ENCODE assay signal across 22 cellular contexts in genomic region chr15:87263296-87263695, GRCh38.
A peak's percentile ranks its signal among the peaks of the same experiment; 100 is the strongest.
DNase-seq lines count a peak whose midpoint lies in the region; ATAC-seq, FAIRE-seq and TF ChIP-seq lines count a peak whose summit lies in the region.
"Had no signal": no experiment of that assay in that cellular context is flagged by ENCODE, and none has a peak within 500 bp of the region (broad histone marks: within the 10 kb centered on the region; RNA-seq: fewer than 3 reads in every experiment).

No MANE protein-coding gene starts in this region.

- H3K23ac ChIP-seq in H9 (ENCODE audit: insufficient read length, low read depth, low read length), result no peak overlapping the region

- no peak overlapping the region for H3K56ac ChIP-seq in H9 (ENCODE audit: insufficient read length, low read depth, low read length)

- H2BK20ac ChIP-seq in H9 (ENCODE audit: low read depth, low read length, poor library complexity, severe bottlenecking), result no peak overlapping the region

- no peak overlapping the region for H3K9ac ChIP-seq in H9 (ENCODE audit: extremely low read depth, insufficient read length, low read length)
- no peak overlapping the region for H3K9ac ChIP-seq in endodermal cell (ENCODE audit: extremely low read depth, low read length, poor library complexity, severe bottlenecking)
- H3K9ac ChIP-seq: BLaER1, GM23248 had no signal

- no peak overlapping the region for H4K91ac ChIP-seq in H9 (ENCODE audit: insufficient read length, low read depth, low read length)

- H3K18ac ChIP-seq in H9 (ENCODE audit: insufficient read length, low read depth, low read length), result no peak overlapping the region

- no peak for DNase-seq in A549 (ENCODE audit: low read depth in 1 of 2, low spot score in 1 of 2)
- DNase-seq in H9, result no peak
- DNase-seq in bronchial epithelial cell (ENCODE audit: low read depth), result peak; percentile 18
- peak; percentile 13 to 76 for DNase-seq in foreskin keratinocyte
- no peak for DNase-seq in activated CD8-positive, alpha-beta T cell treated with anti-CD3 and anti-CD28 coated beads, Interleukin-2, amount 10 ng/mL, durations not matched to agents 7 days and 5 days
- no peak for DNase-seq in endodermal cell
- DNase-seq: CD4-positive, CD25-positive, alpha-beta regulatory T cell; CD8-positive, alpha-beta memory T cell; DMS 273 treated with DMSO at 0.1 percent for 48 hours; DMS79; GDM1; GM23248; H7 had no signal

- H4K20me1 ChIP-seq in H9 (ENCODE audit: control insufficient read depth, insufficient read depth, insufficient read length), result no peaks in the 10 kb centered on the region
- H4K20me1 ChIP-seq: BLaER1 had no signal

- H3K27ac ChIP-seq in A549 (no peak overlapping the region), H9 (ENCODE audit: insufficient read length, low read depth, low read length) (no peak overlapping the region), foreskin keratinocyte (no peak overlapping the region), endodermal cell (ENCODE audit: low read depth, low read length) (no peak overlapping the region)
- H3K27ac ChIP-seq: BLaER1, C4-2B, GM23248 had no signal

- H3K9me3 ChIP-seq in A549, result peaks cover 9% of the 10 kb centered on the region; the same call in 1 of the 3 replicates
- H3K9me3 ChIP-seq in H9 (ENCODE audit: control insufficient read depth, low read depth, low read length), result no peaks in the 10 kb centered on the region
- no peaks in the 10 kb centered on the region for H3K9me3 ChIP-seq in endodermal cell (ENCODE audit: control insufficient read depth, low read length)
- H3K9me3 ChIP-seq: BLaER1 had no signal

- TF ChIP-seq CTCF in A549 (IDR thresholded peaks at IDR 0.05), result no peak
- TF ChIP-seq CTCF in H9 (conservative IDR thresholded peaks at IDR 0.05), result no peak
- TF ChIP-seq CTCF in bronchial epithelial cell (IDR thresholded peaks at IDR 0.05; ENCODE audit: insufficient read depth, low read length, severe bottlenecking), result no peak
- TF ChIP-seq CTCF in foreskin keratinocyte (conservative IDR thresholded peaks at IDR 0.05), result no peak
- TF ChIP-seq CTCF in endodermal cell (conservative IDR thresholded peaks at IDR 0.05), result no peak

- no peak for TF ChIP-seq EP300 in A549 (IDR thresholded peaks at IDR 0.05)

- no peak for TF ChIP-seq RAD21 in A549 (conservative IDR thresholded peaks at IDR 0.05 in 1 of 2, IDR thresholded peaks at IDR 0.05 in 1 of 2)

- no peaks in the 10 kb centered on the region for H3K27me3 ChIP-seq in H9 (ENCODE audit: insufficient read depth, low read length)
- H3K27me3 ChIP-seq in bronchial epithelial cell (ENCODE audit: control insufficient read depth, insufficient read depth, low read length), result no peaks in the 10 kb centered on the region
- H3K27me3 ChIP-seq in foreskin keratinocyte, result no peaks in the 10 kb centered on the region
- no peaks in the 10 kb centered on the region for H3K27me3 ChIP-seq in endodermal cell (ENCODE audit: control insufficient read depth, insufficient read depth, low read length, poor library complexity, severe bottlenecking)
- H3K27me3 ChIP-seq: BLaER1 had no signal

- no peak for TF ChIP-seq POLR2A in A549 (IDR thresholded peaks at IDR 0.05; ENCODE audit: low read length)

- H3K4me2 ChIP-seq in A549 (no peak overlapping the region), H9 (ENCODE audit: insufficient read depth, insufficient read length, low read length) (no peak overlapping the region)
- H3K4me2 ChIP-seq: BLaER1 had no signal

- H2BK15ac ChIP-seq in H9 (ENCODE audit: low read depth, low read length), result no peak overlapping the region

- CTCF ChIA-PET in A549 (lab: Yijun Ruan, JAX), result no interaction called here
- CTCF ChIA-PET in activated CD8-positive, alpha-beta T cell treated with anti-CD3 and anti-CD28 coated beads, Interleukin-2, amount 10 ng/mL, durations not matched to agents 7 days and 5 days (lab: Charles Lee), result no interaction called here

- H2AFZ ChIP-seq in H9 (ENCODE audit: low read length), result no peak overlapping the region
- H2AFZ ChIP-seq: GM23248 had no signal

- no peak overlapping the region for H2BK5ac ChIP-seq in H9 (ENCODE audit: insufficient read length, low read length)

- no peaks in the 10 kb centered on the region for H3K23me2 ChIP-seq in H9 (ENCODE audit: insufficient read length, low read depth, low read length, poor library complexity, severe bottlenecking)

- H2BK120ac ChIP-seq in H9 (ENCODE audit: low read depth, low read length, poor library complexity, severe bottlenecking), result no peak overlapping the region

- no peak for ATAC-seq in A549
- ATAC-seq in foreskin keratinocyte, result peak; percentile 45
- ATAC-seq in activated CD8-positive, alpha-beta T cell treated with anti-CD3 and anti-CD28 coated beads, Interleukin-2, amount 10 ng/mL, durations not matched to agents 7 days and 5 days, result no peak
- ATAC-seq in HG03108 (IDR thresholded peaks at IDR 0.05; ENCODE audit: unreplicated experiment), result no peak
- ATAC-seq: GM12878, HCT116 had no signal

- H2BK12ac ChIP-seq in H9 (ENCODE audit: insufficient read length, low read depth, low read length), result no peak overlapping the region

- H3K4me3 ChIP-seq in A549 (no peak overlapping the region), bronchial epithelial cell (ENCODE audit: low read depth, low read length) (no peak overlapping the region), endodermal cell (ENCODE audit: low read length) (no peak overlapping the region)
- H3K4me3 ChIP-seq: BLaER1, GM12878, GM23248 had no signal

- H3K9me3 Mint-ChIP-seq in H9, result peaks cover 8 to 14% of the 10 kb centered on the region in 2 experiments; a peak in 3 of 5 replicates
- H3K9me3 Mint-ChIP-seq in activated CD8-positive, alpha-beta T cell treated with anti-CD3 and anti-CD28 coated beads, Interleukin-2, amount 10 ng/mL, durations not matched to agents 7 days and 5 days (ENCODE audit: insufficient read depth), result peaks cover 5% of the 10 kb centered on the region
- peaks cover 2% of the 10 kb centered on the region for H3K9me3 Mint-ChIP-seq in endodermal cell

- POLR2A ChIA-PET in A549 (lab: Yijun Ruan, JAX), result no interaction called here
- POLR2A ChIA-PET in activated CD8-positive, alpha-beta T cell treated with anti-CD3 and anti-CD28 coated beads, Interleukin-2, amount 10 ng/mL, durations not matched to agents 7 days and 5 days (lab: Charles Lee), result no interaction called here

- H3K27me3 Mint-ChIP-seq in H9 (ENCODE audit: low read depth) (no peaks in the 10 kb centered on the region), endodermal cell (ENCODE audit: insufficient read depth) (no peaks in the 10 kb centered on the region)
- no peaks in the 10 kb centered on the region for H3K27me3 Mint-ChIP-seq in activated CD8-positive, alpha-beta T cell treated with anti-CD3 and anti-CD28 coated beads, Interleukin-2, amount 10 ng/mL, durations not matched to agents 7 days and 5 days (ENCODE audit: low read depth)
- H3K27me3 Mint-ChIP-seq: B cell had no signal

- H3K36me3 Mint-ChIP-seq in H9 (ENCODE audit: insufficient read depth in 1 of 3, low read depth in 3 of 3) (peaks cover 0 to 10% (median 3%) of the 10 kb centered on the region in 3 experiments; a peak in 2 of 7 replicates), endodermal cell (ENCODE audit: low read depth) (no peaks in the 10 kb centered on the region)
- no peaks in the 10 kb centered on the region for H3K36me3 Mint-ChIP-seq in activated CD8-positive, alpha-beta T cell treated with anti-CD3 and anti-CD28 coated beads, Interleukin-2, amount 10 ng/mL, durations not matched to agents 7 days and 5 days (ENCODE audit: low read depth)
- H3K36me3 Mint-ChIP-seq: CD4-positive, CD25-positive, alpha-beta regulatory T cell; CD8-positive, alpha-beta memory T cell had no signal

- no peak overlapping the region for H4K5ac ChIP-seq in H9 (ENCODE audit: insufficient read length, low read depth, low read length)

- no peak overlapping the region for H3K4ac ChIP-seq in H9 (ENCODE audit: low read depth, low read length)

- H2AK5ac ChIP-seq in H9 (ENCODE audit: insufficient read length, low read length), result no peak overlapping the region

- no peaks in the 10 kb centered on the region for H3K79me1 ChIP-seq in H9 (ENCODE audit: insufficient read depth, low read depth, low read length, poor library complexity, severe bottlenecking)

- H3K79me2 ChIP-seq in H9 (ENCODE audit: insufficient read depth, low read length), result no peaks in the 10 kb centered on the region

- peak overlapping the region; percentile 29 for H3T11ph ChIP-seq in H9 (ENCODE audit: low read length)

- FAIRE-seq in A549 (lab: Jason Lieb, UNC), result no peak
- no peak for FAIRE-seq in bronchial epithelial cell (lab: Jason Lieb, UNC)
- FAIRE-seq: D721Med, GM12878, GM19239, H1 had no signal

- H3K36me3 ChIP-seq in bronchial epithelial cell (ENCODE audit: control insufficient read depth, insufficient read depth, low read length) (no peaks in the 10 kb centered on the region), endodermal cell (ENCODE audit: control insufficient read depth, insufficient read depth, low read length) (no peaks in the 10 kb centered on the region)
- H3K36me3 ChIP-seq: BLaER1 had no signal

- no peaks in the 10 kb centered on the region for H3K4me1 ChIP-seq in A549
- no peaks in the 10 kb centered on the region for H3K4me1 ChIP-seq in H9 (ENCODE audit: insufficient read depth, low read length)
- peaks cover 16% of the 10 kb centered on the region for H3K4me1 ChIP-seq in foreskin keratinocyte
- no peaks in the 10 kb centered on the region for H3K4me1 ChIP-seq in endodermal cell (ENCODE audit: control insufficient read depth, insufficient read depth, low read length)
- H3K4me1 ChIP-seq: BLaER1 had no signal

- H4K8ac ChIP-seq in H9 (replicated peaks; ENCODE audit: insufficient read length, low read depth, low read length), result no peak overlapping the region

- H3K4me3 Mint-ChIP-seq in H9 (no peak overlapping the region), endodermal cell (no peak overlapping the region)
- H3K4me3 Mint-ChIP-seq in activated CD8-positive, alpha-beta T cell treated with anti-CD3 and anti-CD28 coated beads, Interleukin-2, amount 10 ng/mL, durations not matched to agents 7 days and 5 days, result no peak overlapping the region
- H3K4me3 Mint-ChIP-seq: B cell; CD4-positive, CD25-positive, alpha-beta regulatory T cell; CD8-positive, alpha-beta memory T cell had no signal

- peaks cover 14 to 21% of the 10 kb centered on the region in 2 experiments for H3K4me1 Mint-ChIP-seq in H9
- no peaks in the 10 kb centered on the region for H3K4me1 Mint-ChIP-seq in activated CD8-positive, alpha-beta T cell treated with anti-CD3 and anti-CD28 coated beads, Interleukin-2, amount 10 ng/mL, durations not matched to agents 7 days and 5 days (ENCODE audit: low read depth)
- H3K4me1 Mint-ChIP-seq in endodermal cell, result no peaks in the 10 kb centered on the region
- H3K4me1 Mint-ChIP-seq: B cell; CD4-positive, CD25-positive, alpha-beta regulatory T cell; CD8-positive, alpha-beta memory T cell had no signal

- H3K27ac Mint-ChIP-seq in H9, result no peak overlapping the region
- H3K27ac Mint-ChIP-seq in activated CD8-positive, alpha-beta T cell treated with anti-CD3 and anti-CD28 coated beads, Interleukin-2, amount 10 ng/mL, durations not matched to agents 7 days and 5 days, result no peak overlapping the region
- H3K27ac Mint-ChIP-seq in endodermal cell, result no peak overlapping the region
- H3K27ac Mint-ChIP-seq: B cell; CD4-positive, CD25-positive, alpha-beta regulatory T cell; CD8-positive, alpha-beta memory T cell had no signal

- H3K14ac ChIP-seq in H9 (ENCODE audit: insufficient read depth, low read length), result no peak overlapping the region

TF ChIP-seq in A549, 52 proteins besides CTCF, POLR2A, EP300 and RAD21 (continues in another document):
- TF ChIP-seq FOSL2 (IDR thresholded peaks at IDR 0.05) (no peak), FOSL2 (CRISPR knock-in tag; IDR thresholded peaks at IDR 0.05) (0 out of 2 replicates have a peak, but pooled peaks have one; percentile 35)

Comparison
In these comparisons a context has a peak if more than half of its experiments do, and no peak if none do; other contexts are left out.
1. DNase-seq: peak in bronchial epithelial cell (single experiment) and foreskin keratinocyte (2 of 2); none in A549 (0 of 2), H9 (single experiment), activated CD8-positive, alpha-beta T cell treated with anti-CD3 and anti-CD28 coated beads, Interleukin-2, amount 10 ng/mL, durations not matched to agents 7 days and 5 days (single experiment) and endodermal cell (single experiment).